Comparison of ENCODE assay signal across 17 cellular contexts in genomic region chr15:64961013-64961412, GRCh38. TPM values are rescaled to one million over a fixed set of nuclear protein-coding genes. Genes with fewer than 3 reads are reported as not detected.
DNase-seq lines count a peak whose midpoint lies in the region; ATAC-seq, FAIRE-seq and TF ChIP-seq lines count a peak whose summit lies in the region.
"Had no signal": no experiment of that assay in that cellular context is flagged by ENCODE, and none has a peak within 500 bp of the region (broad histone marks: within the 10 kb centered on the region; RNA-seq: fewer than 3 reads in every experiment).

No MANE protein-coding gene starts in this region.

- no peak overlapping the region for H3K4me3 ChIP-seq in fibroblast of villous mesenchyme (ENCODE audit: low read depth, low read length)
- H3K4me3 ChIP-seq: SJSA1 had no signal

- no peak overlapping the region for H3K27ac Mint-ChIP-seq in activated naive CD8-positive, alpha-beta T cell treated with anti-CD3 and anti-CD28 coated beads, Interleukin-2, amount 50 U/mL, for 24 hours
- H3K27ac Mint-ChIP-seq in activated naive CD8-positive, alpha-beta T cell treated with anti-CD3 and anti-CD28 coated beads for 36 hours = no peak overlapping the region
- H3K27ac Mint-ChIP-seq in T-helper 17 cell = peak overlapping the region; percentile 39
- peak overlapping the region; percentile 17 for H3K27ac Mint-ChIP-seq in stimulated activated effector memory CD8-positive, alpha-beta T cell treated with anti-CD3 and anti-CD28 coated beads, Interleukin-12 subunit alpha, Interleukin-12 subunit beta, amount 100 ng/mL, for 72 hours

- peak; percentile 16 for TF ChIP-seq CTCF in fibroblast of villous mesenchyme (IDR thresholded peaks at IDR 0.05; ENCODE audit: insufficient read depth, low read depth, low read length)

- H3K4me1 Mint-ChIP-seq in activated naive CD8-positive, alpha-beta T cell treated with anti-CD3 and anti-CD28 coated beads, Interleukin-2, amount 50 U/mL, for 24 hours = peaks cover 2% of the 10 kb centered on the region
- H3K4me1 Mint-ChIP-seq in activated naive CD8-positive, alpha-beta T cell treated with anti-CD3 and anti-CD28 coated beads for 36 hours = no peaks in the 10 kb centered on the region
- H3K4me1 Mint-ChIP-seq in T-helper 17 cell = peaks cover 6% of the 10 kb centered on the region
- no peaks in the 10 kb centered on the region for H3K4me1 Mint-ChIP-seq in stimulated activated effector memory CD8-positive, alpha-beta T cell treated with anti-CD3 and anti-CD28 coated beads, Interleukin-12 subunit alpha, Interleukin-12 subunit beta, amount 100 ng/mL, for 72 hours
- H3K4me1 Mint-ChIP-seq: CD4-positive, alpha-beta memory T cell had no signal

- no peaks in the 10 kb centered on the region for H3K27me3 Mint-ChIP-seq in activated naive CD8-positive, alpha-beta T cell treated with anti-CD3 and anti-CD28 coated beads, Interleukin-2, amount 50 U/mL, for 24 hours
- H3K27me3 Mint-ChIP-seq in activated naive CD8-positive, alpha-beta T cell treated with anti-CD3 and anti-CD28 coated beads for 36 hours = no peaks in the 10 kb centered on the region
- no peaks in the 10 kb centered on the region for H3K27me3 Mint-ChIP-seq in T-helper 17 cell
- H3K27me3 Mint-ChIP-seq: CD4-positive, alpha-beta memory T cell had no signal

- H3K4me3 Mint-ChIP-seq in activated naive CD8-positive, alpha-beta T cell treated with anti-CD3 and anti-CD28 coated beads, Interleukin-2, amount 50 U/mL, for 24 hours = no peak overlapping the region
- no peak overlapping the region for H3K4me3 Mint-ChIP-seq in activated naive CD8-positive, alpha-beta T cell treated with anti-CD3 and anti-CD28 coated beads for 36 hours
- no peak overlapping the region for H3K4me3 Mint-ChIP-seq in T-helper 17 cell
- no peak overlapping the region for H3K4me3 Mint-ChIP-seq in stimulated activated effector memory CD8-positive, alpha-beta T cell treated with anti-CD3 and anti-CD28 coated beads, Interleukin-12 subunit alpha, Interleukin-12 subunit beta, amount 100 ng/mL, for 72 hours
- H3K4me3 Mint-ChIP-seq: CD4-positive, alpha-beta memory T cell had no signal

- no peak for FAIRE-seq in urothelium cell line (lab: Jason Lieb, UNC)
- FAIRE-seq: HTR-8/SVneo had no signal

- no peak for DNase-seq in activated naive CD8-positive, alpha-beta T cell treated with anti-CD3 and anti-CD28 coated beads, Interleukin-2, amount 50 U/mL, for 24 hours
- no peak for DNase-seq in activated naive CD8-positive, alpha-beta T cell treated with anti-CD3 and anti-CD28 coated beads for 36 hours
- DNase-seq in T-helper 17 cell (no peak), fibroblast of villous mesenchyme (ENCODE audit: low read depth) (no peak), urothelium cell line (ENCODE audit: low spot score) (no peak), NCI-H2029 (lab: John Stamatoyannopoulos, UW) (no peak)
- peak in 1 of 2 donors; percentile 7 for DNase-seq in stimulated activated effector memory CD8-positive, alpha-beta T cell treated with anti-CD3 and anti-CD28 coated beads, Interleukin-12 subunit alpha, Interleukin-12 subunit beta, amount 100 ng/mL, for 72 hours (ENCODE audit: low spot score in 2 of 2)
- DNase-seq: Calu3; CD4-positive, alpha-beta memory T cell; DMS53; NCI-H1436; NCI-H2081; NCI-H510A; NCI-H82 had no signal

- peaks cover 54% of the 10 kb centered on the region for H3K36me3 Mint-ChIP-seq in activated naive CD8-positive, alpha-beta T cell treated with anti-CD3 and anti-CD28 coated beads, Interleukin-2, amount 50 U/mL, for 24 hours (ENCODE audit: low read depth)
- H3K36me3 Mint-ChIP-seq in activated naive CD8-positive, alpha-beta T cell treated with anti-CD3 and anti-CD28 coated beads for 36 hours = peaks cover 23% of the 10 kb centered on the region
- H3K36me3 Mint-ChIP-seq in T-helper 17 cell (ENCODE audit: low read depth) = peaks cover 15% of the 10 kb centered on the region
- peaks cover 100% of the 10 kb centered on the region for H3K36me3 Mint-ChIP-seq in stimulated activated effector memory CD8-positive, alpha-beta T cell treated with anti-CD3 and anti-CD28 coated beads, Interleukin-12 subunit alpha, Interleukin-12 subunit beta, amount 100 ng/mL, for 72 hours

- no peaks in the 10 kb centered on the region for H3K9me3 Mint-ChIP-seq in activated naive CD8-positive, alpha-beta T cell treated with anti-CD3 and anti-CD28 coated beads, Interleukin-2, amount 50 U/mL, for 24 hours
- H3K9me3 Mint-ChIP-seq in activated naive CD8-positive, alpha-beta T cell treated with anti-CD3 and anti-CD28 coated beads for 36 hours = no peaks in the 10 kb centered on the region
- H3K9me3 Mint-ChIP-seq in stimulated activated effector memory CD8-positive, alpha-beta T cell treated with anti-CD3 and anti-CD28 coated beads, Interleukin-12 subunit alpha, Interleukin-12 subunit beta, amount 100 ng/mL, for 72 hours = no peaks in the 10 kb centered on the region

- no peaks in the 10 kb centered on the region for H3K9me3 ChIP-seq in T-helper 17 cell (ENCODE audit: control insufficient read depth, low read length, poor library complexity, severe bottlenecking)

- peak; percentile 69 for ATAC-seq in activated naive CD8-positive, alpha-beta T cell treated with anti-CD3 and anti-CD28 coated beads, Interleukin-2, amount 50 U/mL, for 24 hours
- ATAC-seq in T-helper 17 cell (no peak), GM18873 (IDR thresholded peaks at IDR 0.05; ENCODE audit: low FRiP score, unreplicated experiment) (no peak)
- ATAC-seq in stimulated activated effector memory CD8-positive, alpha-beta T cell treated with anti-CD3 and anti-CD28 coated beads, Interleukin-12 subunit alpha, Interleukin-12 subunit beta, amount 100 ng/mL, for 72 hours = no peak

RNA-seq across cellular contexts. Expression of gene SPG21, which starts 28.7 kb away (rescaled TPM):
- total RNA-seq in activated naive CD8-positive, alpha-beta T cell treated with anti-CD3 and anti-CD28 coated beads for 36 hours = 10 to 100 TPM; 69.2 to 73.3 TPM
- total RNA-seq in T-helper 17 cell (10 to 100 TPM; 42.4 to 48.6 TPM), fibroblast of villous mesenchyme (110 and 130 TPM in 2 replicates)

RNA-seq across cellular contexts. Expression of gene ANKDD1A, which starts 49.3 kb away (rescaled TPM):
- 1 to 10 TPM; 2.8 to 2.9 TPM for total RNA-seq in activated naive CD8-positive, alpha-beta T cell treated with anti-CD3 and anti-CD28 coated beads for 36 hours
- total RNA-seq in T-helper 17 cell = 1 to 10 TPM; 3.0 to 8.9 TPM
- total RNA-seq in fibroblast of villous mesenchyme = 3.9 and 7.1 TPM in 2 replicates

Comparison
In these comparisons a context has a peak if more than half of its experiments do, and no peak if none do; other contexts are left out.
1. H3K27ac Mint-ChIP-seq: peak in T-helper 17 cell (single experiment) and stimulated activated effector memory CD8-positive, alpha-beta T cell treated with anti-CD3 and anti-CD28 coated beads, Interleukin-12 subunit alpha, Interleukin-12 subunit beta, amount 100 ng/mL, for 72 hours (single experiment); none in activated naive CD8-positive, alpha-beta T cell treated with anti-CD3 and anti-CD28 coated beads, Interleukin-2, amount 50 U/mL, for 24 hours (single experiment) and activated naive CD8-positive, alpha-beta T cell treated with anti-CD3 and anti-CD28 coated beads for 36 hours (single experiment).